1 cellular context compared by ENCODE assay signal in the genomic region with DNA sequence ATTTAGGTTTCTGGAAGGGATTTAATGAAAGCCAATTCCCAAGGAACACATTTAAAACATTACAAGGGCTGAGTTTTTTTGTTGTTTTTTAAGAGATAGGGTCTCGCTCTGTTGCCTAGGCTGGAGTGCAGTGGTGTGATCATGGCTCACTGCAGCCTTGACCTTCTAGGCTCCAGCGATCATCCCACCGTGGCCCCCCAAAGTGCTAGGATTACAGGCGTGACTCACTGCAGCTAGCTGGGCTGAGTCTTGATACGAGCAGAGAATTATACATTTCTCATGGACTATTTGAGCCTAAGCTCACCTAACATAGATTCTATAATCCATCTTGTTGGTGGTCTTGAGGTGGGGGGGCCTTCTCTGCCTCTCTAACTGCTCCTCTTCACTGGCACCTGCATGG.
TF ChIP-seq lines count a peak whose summit lies in the region.

No MANE protein-coding gene starts in this region.

TF ChIP-seq in GM23338, 12 proteins besides CTCF, POLR2A, EP300 and RAD21 (continued from another document):
- TF ChIP-seq POLR2AphosphoS5 (IDR thresholded peaks at IDR 0.05; ENCODE audit: low read depth) (no peak), NANOG (IDR thresholded peaks at IDR 0.05; ENCODE audit: borderline replicate concordance) (no peak)
TF ChIP-seq in GM23338: peak in this region for 0.
